ENCODE assay signal across 12 cellular contexts in genomic region chr1:43522776-43523480, GRCh38. TPM values are rescaled to one million over a fixed set of nuclear protein-coding genes. Genes with fewer than 3 reads are reported as not detected.
A peak's percentile ranks its signal among the peaks of the same experiment; 100 is the strongest.
DNase-seq lines count a peak whose midpoint lies in the region; ATAC-seq and TF ChIP-seq lines count a peak whose summit lies in the region.
"Had no signal": no experiment of that assay in that cellular context is flagged by ENCODE, and none has a peak within 500 bp of the region (broad histone marks: within the 10 kb centered on the region; RNA-seq: fewer than 3 reads in every experiment).

No MANE protein-coding gene starts in this region.

- H3K4me1 Mint-ChIP-seq in endothelial cell (ENCODE audit: unreplicated experiment) = peaks cover 3% of the 10 kb centered on the region
- H3K4me1 Mint-ChIP-seq: activated CD4-positive, alpha-beta memory T cell treated with anti-CD3 and anti-CD28 coated beads, Interleukin-2, amount 10 ng/mL, durations not matched to agents 7 days and 5 days had no signal

- H3K9me3 Mint-ChIP-seq in endothelial cell (ENCODE audit: unreplicated experiment) = no peaks in the 10 kb centered on the region
- H3K9me3 Mint-ChIP-seq: activated CD4-positive, alpha-beta memory T cell treated with anti-CD3 and anti-CD28 coated beads, Interleukin-2, amount 10 ng/mL, durations not matched to agents 7 days and 5 days had no signal

- no peaks in the 10 kb centered on the region for H3K79me2 ChIP-seq in SK-N-SH (ENCODE audit: insufficient read depth)

- H3K36me3 ChIP-seq in SK-N-SH (replicated peaks in 1 of 2; ENCODE audit: control insufficient read depth in 1 of 2, insufficient read depth in 2 of 2, low read length in 1 of 2) (no peaks in the 10 kb centered on the region), transverse colon (no peaks in the 10 kb centered on the region)
- H3K36me3 ChIP-seq: upper lobe of left lung had no signal

- no peaks in the 10 kb centered on the region for H3K36me3 Mint-ChIP-seq in endothelial cell (ENCODE audit: low read depth, unreplicated experiment)

- H4K20me1 ChIP-seq in SK-N-SH (ENCODE audit: insufficient read depth) = no peaks in the 10 kb centered on the region

- POLR2A ChIA-PET in SK-N-SH (lab: Yijun Ruan, JAX) = no interaction called here

- H3K27ac ChIP-seq in SK-N-SH (ENCODE audit: low read depth in 2 of 2, low read length in 1 of 2) (no peak overlapping the region), transverse colon (peak overlapping the region; percentile 45 to 75 (median 64))
- H3K27ac ChIP-seq: upper lobe of left lung had no signal

- H3K27me3 Mint-ChIP-seq in endothelial cell (ENCODE audit: unreplicated experiment) = no peaks in the 10 kb centered on the region

- no peaks in the 10 kb centered on the region for H3K9me2 ChIP-seq in SK-N-SH

- H3K4me1 ChIP-seq in SK-N-SH (ENCODE audit: control insufficient read depth in 1 of 2, insufficient read depth in 2 of 2, low read depth in 1 of 2, low read length in 1 of 2) = peaks cover 0 to 7% of the 10 kb centered on the region in 2 experiments; a peak in 1 of 4 replicates
- peaks cover 0 to 27% (median 8%) of the 10 kb centered on the region in 4 donors for H3K4me1 ChIP-seq in transverse colon
- H3K4me1 ChIP-seq: upper lobe of left lung had no signal

- H3K4me3 ChIP-seq in SK-N-SH (ENCODE audit: low read depth in 2 of 2, low read length in 1 of 2) = no peak overlapping the region
- no peak overlapping the region for H3K4me3 ChIP-seq in fibroblast of villous mesenchyme (ENCODE audit: low read depth, low read length)
- H3K4me3 ChIP-seq in transverse colon = no peak overlapping the region
- H3K4me3 ChIP-seq: upper lobe of left lung had no signal

- no peak for TF ChIP-seq RAD21 in SK-N-SH (IDR thresholded peaks at IDR 0.05; ENCODE audit: low read length)

- H3K9ac ChIP-seq in SK-N-SH = no peak overlapping the region

- DNase-seq in NCI-H2029 (lab: John Stamatoyannopoulos, UW) = peak; percentile 44
- no peak for DNase-seq in NCI-H2029 treated with DMSO at 0.1 percent for 48 hours (lab: John Stamatoyannopoulos, UW)
- no peak for DNase-seq in SK-N-SH
- DNase-seq in fibroblast of villous mesenchyme (ENCODE audit: low read depth) = peak; percentile 60
- peak; percentile 81 for DNase-seq in transverse colon
- DNase-seq in endothelial cell (ENCODE audit: low spot score) = no peak
- DNase-seq: activated CD4-positive, alpha-beta memory T cell treated with anti-CD3 and anti-CD28 coated beads, Interleukin-2, amount 10 ng/mL, durations not matched to agents 7 days and 5 days; left cardiac atrium; NCI-H446 treated with DMSO at 0.1 percent for 48 hours had no signal

- TF ChIP-seq CTCF in SK-N-SH (IDR thresholded peaks at IDR 0.05) (no peak), fibroblast of villous mesenchyme (IDR thresholded peaks at IDR 0.05; ENCODE audit: insufficient read depth, low read depth, low read length) (no peak), transverse colon (IDR thresholded peaks at IDR 0.05) (no peak), endothelial cell (IDR thresholded peaks at IDR 0.05; ENCODE audit: unreplicated experiment) (no peak)

- TF ChIP-seq POLR2A in transverse colon (IDR thresholded peaks at IDR 0.05) = peak; percentile 20

- H3K4me3 Mint-ChIP-seq in endothelial cell (ENCODE audit: unreplicated experiment) = no peak overlapping the region
- H3K4me3 Mint-ChIP-seq: activated CD4-positive, alpha-beta memory T cell treated with anti-CD3 and anti-CD28 coated beads, Interleukin-2, amount 10 ng/mL, durations not matched to agents 7 days and 5 days had no signal

- CTCF ChIA-PET in SK-N-SH (lab: Yijun Ruan, JAX) = interaction anchor here (0.7 to 2.0 kb wide), 4 partner anchors 184 to 412 kb away, joined by 3 to 5 read pairs (median 4); partner anchors contain the start of gene ST3GAL3

- no peak overlapping the region for H3K27ac Mint-ChIP-seq in endothelial cell (ENCODE audit: unreplicated experiment)
- H3K27ac Mint-ChIP-seq: activated CD4-positive, alpha-beta memory T cell treated with anti-CD3 and anti-CD28 coated beads, Interleukin-2, amount 10 ng/mL, durations not matched to agents 7 days and 5 days had no signal

- no peak overlapping the region for H3K4me2 ChIP-seq in SK-N-SH

- intact Hi-C loops in transverse colon (cut with DNase I; ENCODE audit: low total_unique reads) = loop anchor here (10.0 kb wide), 1 partner anchor 522 kb away; no protein-coding TSS in a partner anchor

- H3K9me3 ChIP-seq in SK-N-SH (no peaks in the 10 kb centered on the region), transverse colon (no peaks in the 10 kb centered on the region)
- H3K9me3 ChIP-seq: upper lobe of left lung had no signal

- TF ChIP-seq EP300 in SK-N-SH (IDR thresholded peaks at IDR 0.05; ENCODE audit: borderline replicate concordance in 1 of 2, low read depth in 1 of 2, low read length in 1 of 2) (no peak), transverse colon (IDR thresholded peaks at IDR 0.05; ENCODE audit: low read depth) (peak; percentile 81)

- no peaks in the 10 kb centered on the region for H3K27me3 ChIP-seq in SK-N-SH (ENCODE audit: insufficient read depth)
- H3K27me3 ChIP-seq in transverse colon = peaks cover 6% of the 10 kb centered on the region
- H3K27me3 ChIP-seq: upper lobe of left lung had no signal

- in situ Hi-C loops in transverse colon (cut with MboI; ENCODE audit: low pct_ligation_motif_present in 1 of 4, low pct_unique_long_range_greater_than_20kb in 1 of 4, low sequenced_read_pairs in 3 of 4) = no loop called here

- no peak overlapping the region for H2AFZ ChIP-seq in SK-N-SH (ENCODE audit: low read depth)

- no peaks in the 10 kb centered on the region for H3F3A ChIP-seq in SK-N-SH (replicated peaks; ENCODE audit: insufficient read depth)

- ATAC-seq in GM18502 (IDR thresholded peaks at IDR 0.05; ENCODE audit: poor library complexity, unreplicated experiment) = no peak
- ATAC-seq in HG03039 (IDR thresholded peaks at IDR 0.05; ENCODE audit: unreplicated experiment) = no peak

- WGBS in SK-N-SH (ENCODE audit: low lambda C conversion rate) = 82% methylated on average over 13 of the region's 13 CpGs
- 70 to 74% methylated on average over 6 to 13 of the region's 13 CpGs for WGBS in transverse colon (ENCODE audit: low coverage in 1 of 2), 2 donors

TF ChIP-seq in SK-N-SH, 30 proteins besides CTCF, POLR2A, EP300 and RAD21:
- TF ChIP-seq NRF1 (IDR thresholded peaks at IDR 0.05; ENCODE audit: low read depth, low read length) (no peak), SMC3 (IDR thresholded peaks at IDR 0.05; ENCODE audit: low read depth, low read length) (no peak), JUND (IDR thresholded peaks at IDR 0.05) (0 out of 2 replicates have a peak, but pooled peaks have one; percentile 36), FOSL2 (IDR thresholded peaks at IDR 0.05; ENCODE audit: borderline replicate concordance, low read depth) (peak; percentile 66; the same call in 1 of the 2 replicates), SIN3A (IDR thresholded peaks at IDR 0.05; ENCODE audit: borderline replicate concordance, low read depth, low read length) (no peak), GABPA (IDR thresholded peaks at IDR 0.05; ENCODE audit: low read depth) (no peak), TCF12 (IDR thresholded peaks at IDR 0.05) (peak; percentile 41; the same call in 1 of the 2 replicates), RFX5 (IDR thresholded peaks at IDR 0.05; ENCODE audit: low read length) (no peak), MAX (IDR thresholded peaks at IDR 0.05; ENCODE audit: low read depth) (0 out of 2 replicates have a peak, but pooled peaks have one; percentile 33), PBX3 (IDR thresholded peaks at IDR 0.05) (no peak)
- TF ChIP-seq, protein P1, sequence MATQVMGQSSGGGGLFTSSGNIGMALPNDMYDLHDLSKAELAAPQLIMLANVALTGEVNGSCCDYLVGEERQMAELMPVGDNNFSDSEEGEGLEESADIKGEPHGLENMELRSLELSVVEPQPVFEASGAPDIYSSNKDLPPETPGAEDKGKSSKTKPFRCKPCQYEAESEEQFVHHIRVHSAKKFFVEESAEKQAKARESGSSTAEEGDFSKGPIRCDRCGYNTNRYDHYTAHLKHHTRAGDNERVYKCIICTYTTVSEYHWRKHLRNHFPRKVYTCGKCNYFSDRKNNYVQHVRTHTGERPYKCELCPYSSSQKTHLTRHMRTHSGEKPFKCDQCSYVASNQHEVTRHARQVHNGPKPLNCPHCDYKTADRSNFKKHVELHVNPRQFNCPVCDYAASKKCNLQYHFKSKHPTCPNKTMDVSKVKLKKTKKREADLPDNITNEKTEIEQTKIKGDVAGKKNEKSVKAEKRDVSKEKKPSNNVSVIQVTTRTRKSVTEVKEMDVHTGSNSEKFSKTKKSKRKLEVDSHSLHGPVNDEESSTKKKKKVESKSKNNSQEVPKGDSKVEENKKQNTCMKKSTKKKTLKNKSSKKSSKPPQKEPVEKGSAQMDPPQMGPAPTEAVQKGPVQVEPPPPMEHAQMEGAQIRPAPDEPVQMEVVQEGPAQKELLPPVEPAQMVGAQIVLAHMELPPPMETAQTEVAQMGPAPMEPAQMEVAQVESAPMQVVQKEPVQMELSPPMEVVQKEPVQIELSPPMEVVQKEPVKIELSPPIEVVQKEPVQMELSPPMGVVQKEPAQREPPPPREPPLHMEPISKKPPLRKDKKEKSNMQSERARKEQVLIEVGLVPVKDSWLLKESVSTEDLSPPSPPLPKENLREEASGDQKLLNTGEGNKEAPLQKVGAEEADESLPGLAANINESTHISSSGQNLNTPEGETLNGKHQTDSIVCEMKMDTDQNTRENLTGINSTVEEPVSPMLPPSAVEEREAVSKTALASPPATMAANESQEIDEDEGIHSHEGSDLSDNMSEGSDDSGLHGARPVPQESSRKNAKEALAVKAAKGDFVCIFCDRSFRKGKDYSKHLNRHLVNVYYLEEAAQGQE (IDR thresholded peaks at IDR 0.05; ENCODE audit: low read depth, low read length) = peak; percentile 30; the same call in 1 of the 2 replicates
TF ChIP-seq in SK-N-SH: peak in this region for 5.

RNA-seq across cellular contexts. Expression of gene PTPRF, which starts 7.8 kb away (rescaled TPM):
- 67.6 and 72.7 TPM in 2 replicates for polyA plus RNA-seq in SK-N-SH (2012; rRNA removed)
- polyA plus RNA-seq in SK-N-SH (2012; cell fraction: cytosol; rRNA removed) = 36.8 and 50.6 TPM in 2 replicates
- 97.5 and 115 TPM in 2 replicates for polyA plus RNA-seq in SK-N-SH (2012; cell fraction: nucleus; rRNA removed)
- 42.7 and 53.8 TPM in 2 replicates for total RNA-seq in fibroblast of villous mesenchyme
- total RNA-seq in transverse colon = 100 to 1,000 TPM; 278 to 549 (median 404) TPM
- total RNA-seq in endothelial cell (ENCODE audit: unreplicated experiment) = 145 TPM

Comparison
In these comparisons a context has a peak if more than half of its experiments do, and no peak if none do; other contexts are left out.
1. DNase-seq: peak in NCI-H2029 (single experiment), fibroblast of villous mesenchyme (single experiment) and transverse colon (single experiment); none in NCI-H2029 treated with DMSO at 0.1 percent for 48 hours (single experiment), SK-N-SH (single experiment) and endothelial cell (single experiment).
2. H3K27ac ChIP-seq: peak in transverse colon (4 of 4); none in SK-N-SH (0 of 2).